ENCODE assay signal across 27 cellular contexts in genomic region chr1:183435497-183435896, GRCh38. TPM values are rescaled to one million over a fixed set of nuclear protein-coding genes. Genes with fewer than 3 reads are reported as not detected.
"Had no signal": no experiment of that assay in that cellular context is flagged by ENCODE, and none has a peak within 500 bp of the region (broad histone marks: within the 10 kb centered on the region; RNA-seq: fewer than 3 reads in every experiment).

No MANE protein-coding gene starts in this region.

- H3K27ac Mint-ChIP-seq: effector memory CD8-positive, alpha-beta T cell; immature natural killer cell; mesothelial cell of epicardium; naive B cell; natural killer cell treated with Interleukin-12 subunit alpha and Interleukin-12 subunit beta and Interleukin-15 and Interleukin-18, amount 100 ng/mL, for 72 hours; neural progenitor cell; progenitor cell of endocrine pancreas; stimulated activated effector memory CD8-positive, alpha-beta T cell treated with anti-CD3 and anti-CD28 coated beads, Interleukin-12 subunit alpha, Interleukin-12 subunit beta, amount 100 ng/mL, for 72 hours; type B pancreatic cell had no signal

- H2AFZ ChIP-seq: neural progenitor cell, parathyroid adenoma had no signal

- H3K27me3 ChIP-seq: neural progenitor cell, sigmoid colon had no signal

- H3K27ac ChIP-seq: coronary artery, esophagus squamous epithelium, neural progenitor cell, parathyroid adenoma, sigmoid colon, stomach, tibial artery had no signal

- H3K9ac ChIP-seq: neural progenitor cell, parathyroid adenoma had no signal

- H3K4me1 Mint-ChIP-seq: immature natural killer cell; mesothelial cell of epicardium; naive B cell; neural progenitor cell; stimulated activated effector memory CD8-positive, alpha-beta T cell treated with anti-CD3 and anti-CD28 coated beads, Interleukin-12 subunit alpha, Interleukin-12 subunit beta, amount 100 ng/mL, for 72 hours had no signal

- H3K9me3 ChIP-seq: esophagus squamous epithelium, mucosa of descending colon, sigmoid colon, stomach, tibial artery had no signal

- DNase-seq: dermis blood vessel endothelial cell; effector memory CD8-positive, alpha-beta T cell; erythroblast; esophagus squamous epithelium; foreskin melanocyte; glutamatergic neuron; hypothalamus; immature natural killer cell; islet precursor cell; kidney glomerular epithelial cell; mesenchymal stem cell; mucosa of descending colon; naive B cell; sigmoid colon; stimulated activated CD4-positive, alpha-beta T cell treated with anti-CD3 and anti-CD28 coated beads, Interleukin-2, amount 100 ng/mL, for 24 hours; stimulated activated CD4-positive, alpha-beta T cell treated with anti-CD3 and anti-CD28 coated beads, Interleukin-4, amount 100 ng/mL, for 24 hours; stimulated activated naive CD4-positive, alpha-beta T cell treated with Interleukin-2 at 50 U/mL for 16 hours; stomach; tibial artery had no signal

- H3K4me1 ChIP-seq: esophagus squamous epithelium, neural progenitor cell, parathyroid adenoma, sigmoid colon, stomach, tibial artery had no signal

- H3K9me3 Mint-ChIP-seq: effector memory CD8-positive, alpha-beta T cell; immature natural killer cell; mesothelial cell of epicardium; natural killer cell treated with Interleukin-12 subunit alpha and Interleukin-12 subunit beta and Interleukin-15 and Interleukin-18, amount 100 ng/mL, for 72 hours; neural progenitor cell; stimulated activated effector memory CD8-positive, alpha-beta T cell treated with anti-CD3 and anti-CD28 coated beads, Interleukin-12 subunit alpha, Interleukin-12 subunit beta, amount 100 ng/mL, for 72 hours; type B pancreatic cell had no signal

- H3K4me2 ChIP-seq: neural progenitor cell had no signal

- H3K27me3 Mint-ChIP-seq: progenitor cell of endocrine pancreas, type B pancreatic cell had no signal

- H3K79me2 ChIP-seq: parathyroid adenoma had no signal

- H3K36me3 Mint-ChIP-seq: immature natural killer cell; mesothelial cell of epicardium; natural killer cell treated with Interleukin-12 subunit alpha and Interleukin-12 subunit beta and Interleukin-15 and Interleukin-18, amount 100 ng/mL, for 72 hours; neural progenitor cell; stimulated activated effector memory CD8-positive, alpha-beta T cell treated with anti-CD3 and anti-CD28 coated beads, Interleukin-12 subunit alpha, Interleukin-12 subunit beta, amount 100 ng/mL, for 72 hours; type B pancreatic cell had no signal

- H3K4me3 ChIP-seq: coronary artery, esophagus squamous epithelium, mucosa of descending colon, neural progenitor cell, sigmoid colon, stomach, tibial artery had no signal

- ATAC-seq: effector memory CD8-positive, alpha-beta T cell; mucosa of descending colon; natural killer cell treated with Interleukin-12 subunit alpha and Interleukin-12 subunit beta and Interleukin-15 and Interleukin-18, amount 100 ng/mL, for 72 hours; stimulated activated effector memory CD8-positive, alpha-beta T cell treated with anti-CD3 and anti-CD28 coated beads, Interleukin-12 subunit alpha, Interleukin-12 subunit beta, amount 100 ng/mL, for 72 hours had no signal

- H3K4me3 Mint-ChIP-seq: effector memory CD8-positive, alpha-beta T cell; immature natural killer cell; mesothelial cell of epicardium; naive B cell; natural killer cell treated with Interleukin-12 subunit alpha and Interleukin-12 subunit beta and Interleukin-15 and Interleukin-18, amount 100 ng/mL, for 72 hours; neural progenitor cell; stimulated activated effector memory CD8-positive, alpha-beta T cell treated with anti-CD3 and anti-CD28 coated beads, Interleukin-12 subunit alpha, Interleukin-12 subunit beta, amount 100 ng/mL, for 72 hours; type B pancreatic cell had no signal

- H3K36me3 ChIP-seq: esophagus squamous epithelium, neural progenitor cell, sigmoid colon, stomach, tibial artery had no signal

RNA-seq across cellular contexts. Expression of gene NMNAT2, which starts 17.3 kb away (rescaled TPM):
- total RNA-seq: natural killer cell treated with Interleukin-12 subunit alpha and Interleukin-12 subunit beta and Interleukin-15 and Interleukin-18, amount 100 ng/mL, for 72 hours had no signal
- polyA plus RNA-seq: immature natural killer cell had no signal
